ENCODE assay signal across 8 cellular contexts in genomic region chr14:105092912-105093425, GRCh38. TPM values are rescaled to one million over a fixed set of nuclear protein-coding genes. Genes with fewer than 3 reads are reported as not detected.
A peak's percentile ranks its signal among the peaks of the same experiment; 100 is the strongest.
DNase-seq lines count a peak whose midpoint lies in the region; ATAC-seq and TF ChIP-seq lines count a peak whose summit lies in the region.

No MANE protein-coding gene starts in this region.

- H3K9me3 Mint-ChIP-seq in nephron = no peaks in the 10 kb centered on the region

- peak overlapping the region; percentile 87 to 98 for H3K27ac ChIP-seq in tibial artery

- peaks cover 15 to 67% (median 54%) of the 10 kb centered on the region in 4 donors for H3K4me1 ChIP-seq in tibial artery

- H3K4me3 Mint-ChIP-seq in nephron = peak overlapping the region; percentile 85 to 88 (median 86)

- TF ChIP-seq CTCF in nephron (IDR thresholded peaks at IDR 0.05; ENCODE audit: unreplicated experiment in 3 of 3) (no peak), tibial artery (IDR thresholded peaks at IDR 0.05) (no peak)

- intact Hi-C loops in tibial artery (cut with DNase I; ENCODE audit: low total_unique reads) = loop anchor here (5.0 to 10.0 kb wide), 2 partner anchors 72 to 111 kb away; partner anchors contain the start of gene JAG2

- H3K27me3 Mint-ChIP-seq in nephron (ENCODE audit: low read depth) = peaks cover 8% of the 10 kb centered on the region

- peak overlapping the region; percentile 79 to 89 (median 88) for H3K27ac Mint-ChIP-seq in nephron

- peak; percentile 3 for ATAC-seq in esophagus mucosa

- H3K4me1 Mint-ChIP-seq in nephron = peaks cover 23% of the 10 kb centered on the region

- peak; percentile 62 for DNase-seq in NCI-H82 (lab: John Stamatoyannopoulos, UW)
- no peak for DNase-seq in NCI-H82 treated with DMSO at 0.1 percent for 48 hours (lab: John Stamatoyannopoulos, UW; ENCODE audit: unreplicated experiment)
- peak; percentile 39 for DNase-seq in M059J (ENCODE audit: low read depth)
- DNase-seq in activated T-cell treated with anti-CD3 and anti-CD28 coated beads, Interleukin-2, amount 50 U/mL, for 1 hour = peak; percentile 74
- peak in 1 of 2 donors; percentile 75 for DNase-seq in tibial artery
- no peak for DNase-seq in AML-193 (lab: John Stamatoyannopoulos, UW)

- no peaks in the 10 kb centered on the region for H3K36me3 Mint-ChIP-seq in nephron (ENCODE audit: low read depth)

- H3K27me3 ChIP-seq in tibial artery = no peaks in the 10 kb centered on the region

- no peaks in the 10 kb centered on the region for H3K9me3 ChIP-seq in tibial artery

- peak overlapping the region; percentile 77 to 82 for H3K4me3 ChIP-seq in tibial artery

- H3K36me3 ChIP-seq in tibial artery = no peaks in the 10 kb centered on the region

RNA-seq across cellular contexts. Expression of gene GPR132, which starts 27.7 kb away (rescaled TPM):
- total RNA-seq in M059J (2014; rRNA removed; shearing (Covaris generic)) = 0.44 TPM in 1 of 2 replicates, not detected in the other
- total RNA-seq in esophagus mucosa = 0.36 TPM

Comparison
In these comparisons a context has a peak if more than half of its experiments do, and no peak if none do; other contexts are left out.
1. DNase-seq: peak in NCI-H82 (single experiment), M059J (single experiment) and activated T-cell treated with anti-CD3 and anti-CD28 coated beads, Interleukin-2, amount 50 U/mL, for 1 hour (single experiment); none in NCI-H82 treated with DMSO at 0.1 percent for 48 hours (single experiment) and AML-193 (0 of 2).